Comparison of ENCODE assay signal across 2 cellular contexts in genomic region chr6:53317861-53318260, GRCh38.
TF ChIP-seq lines count a peak whose summit lies in the region.

No MANE protein-coding gene starts in this region.

TF ChIP-seq in K562, 482 proteins besides CTCF, POLR2A, EP300 and RAD21:
- TF ChIP-seq HOMEZ (CRISPR knock-in tag; IDR thresholded peaks at IDR 0.05): no peak
- TF ChIP-seq ZNF174 (CRISPR knock-in tag; IDR thresholded peaks at IDR 0.05): no peak
- no peak for TF ChIP-seq SNIP1 (IDR thresholded peaks at IDR 0.05; ENCODE audit: low read depth)
- no peak for TF ChIP-seq NFATC3 (IDR thresholded peaks at IDR 0.05)
- no peak for TF ChIP-seq FOXO4 (CRISPR knock-in tag; IDR thresholded peaks at IDR 0.05)
- no peak for TF ChIP-seq FOXK2 (conservative IDR thresholded peaks at IDR 0.05 in 1 of 2, IDR thresholded peaks at IDR 0.05 in 1 of 2; ENCODE audit: low read depth in 2 of 2)
- TF ChIP-seq BRD9 (IDR thresholded peaks at IDR 0.05; ENCODE audit: low read depth, partially characterized antibody): no peak
- TF ChIP-seq ZBTB12 (CRISPR knock-in tag; IDR thresholded peaks at IDR 0.05): no peak

TF ChIP-seq in HepG2, 621 proteins besides CTCF, POLR2A, EP300 and RAD21:
- TF ChIP-seq CHD4 (IDR thresholded peaks at IDR 0.05; ENCODE audit: borderline replicate concordance, low read length) (no peak), ZNF547 (CRISPR knock-in tag; IDR thresholded peaks at IDR 0.05) (no peak), FOXC1 (CRISPR knock-in tag; IDR thresholded peaks at IDR 0.05; ENCODE audit: borderline replicate concordance) (no peak), POLR2AphosphoS5 (IDR thresholded peaks at IDR 0.05; ENCODE audit: low read depth, low read length) (no peak)
